In the genomic region with DNA sequence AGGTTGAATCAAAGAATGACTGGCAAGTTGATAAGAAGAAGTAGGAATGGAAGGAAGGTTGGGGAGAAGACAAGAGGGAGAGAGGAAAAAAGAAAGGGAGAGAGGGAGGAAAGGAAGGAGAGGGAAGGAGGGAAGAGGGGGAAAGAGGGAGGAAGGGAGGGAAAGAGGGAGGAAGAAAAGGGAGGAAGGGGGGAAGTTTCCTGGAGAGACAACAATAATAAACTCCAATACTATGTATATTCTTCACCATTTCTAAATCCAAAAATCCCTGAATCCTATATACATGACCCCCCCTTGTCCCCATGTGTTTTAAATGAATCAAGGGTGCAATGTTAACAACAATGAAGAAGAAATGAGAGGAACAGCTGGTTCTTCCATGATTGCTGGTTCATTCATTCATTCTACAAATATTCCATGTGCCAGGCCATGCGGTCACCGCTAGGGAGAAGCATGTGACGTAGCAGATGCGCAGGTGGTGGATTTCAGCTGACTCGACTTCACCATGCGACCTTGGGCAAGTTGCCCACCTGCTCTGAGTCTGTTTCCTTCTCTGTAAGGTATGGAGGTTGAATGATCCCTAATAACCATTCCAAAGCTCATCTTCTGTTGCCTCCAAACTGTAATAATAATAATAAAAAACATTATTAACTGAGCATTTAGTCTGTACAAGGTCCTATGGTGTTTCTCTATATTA, we compare ENCODE assay signal across 33 cellular contexts.
"Had no signal": no experiment of that assay in that cellular context is flagged by ENCODE, and none has a peak within 500 bp of the region (broad histone marks: within the 10 kb centered on the region; RNA-seq: fewer than 3 reads in every experiment).

No MANE protein-coding gene starts in this region.

- H3K36me3 ChIP-seq: adrenal gland, cardiac muscle cell had no signal

- FAIRE-seq: astrocyte, bronchial epithelial cell, TTC549 had no signal

- ATAC-seq: activated CD8-positive, alpha-beta T cell treated with anti-CD3 and anti-CD28 coated beads for 36 hours; activated naive CD4-positive, alpha-beta T cell treated with anti-CD3 and anti-CD28 coated beads, Interleukin-2, amount 50 U/mL, for 72 hours; activated T-cell treated with anti-CD3 and anti-CD28 coated beads, Interleukin-2, amount 50 U/mL, for 4 hours; activated T-cell treated with anti-CD3 and anti-CD28 coated beads, Interleukin-2, amount 50 U/mL, for 72 hours; activated T-helper 17 cell treated with anti-CD3 and anti-CD28 coated beads, Interleukin-2, amount 50 U/mL, for 72 hours had no signal

- H3K9me3 ChIP-seq: adrenal gland had no signal

- H3K27ac ChIP-seq: adrenal gland, cardiac muscle cell had no signal

- H3K4me3 ChIP-seq: adrenal gland, cardiac muscle cell had no signal

- DNase-seq: activated B cell treated with CpG ODN at 0.5 μM for 24 hours; activated CD4-positive, alpha-beta memory T cell treated with anti-CD3 and anti-CD28 coated beads for 36 hours; activated CD4-positive, alpha-beta T cell treated with anti-CD3 and anti-CD28 coated beads for 4 hours; activated CD4-positive, alpha-beta T cell treated with anti-CD3 and anti-CD28 coated beads, Interleukin-2, amount 10 ng/mL, durations not matched to agents 24 days and 14 days; activated CD4-positive, alpha-beta T cell treated with anti-CD3 and anti-CD28 coated beads, Interleukin-2, amount 50 U/mL, for 1 hour; activated CD4-positive, alpha-beta T cell treated with anti-CD3 and anti-CD28 coated beads, Interleukin-2, amount 50 U/mL, for 4 hours; activated CD4-positive, CD25-positive, alpha-beta regulatory T cell treated with anti-CD3 and anti-CD28 coated beads, Interleukin-2, amount 50 U/mL, for 72 hours; activated CD8-positive, alpha-beta memory T cell treated with anti-CD3 and anti-CD28 coated beads, Interleukin-2, amount 50 U/mL, for 4 hours; activated CD8-positive, alpha-beta T cell treated with anti-CD3 and anti-CD28 coated beads for 36 hours; activated effector memory CD4-positive, alpha-beta T cell treated with anti-CD3 and anti-CD28 coated beads, Interleukin-2, amount 50 U/mL, for 16 hours; activated gamma-delta T cell treated with Interleukin-2 at 50 U/mL for 16 hours; activated naive CD4-positive, alpha-beta T cell; activated naive CD4-positive, alpha-beta T cell treated with anti-CD3 and anti-CD28 coated beads for 36 hours; activated naive CD4-positive, alpha-beta T cell treated with anti-CD3 and anti-CD28 coated beads, Interleukin-2, amount 50 U/mL, for 16 hours; activated naive CD8-positive, alpha-beta T cell treated with anti-CD3 and anti-CD28 coated beads for 36 hours; activated T-cell treated with anti-CD3 and anti-CD28 coated beads for 4 hours; activated T-cell treated with anti-CD3 and anti-CD28 coated beads, Interleukin-2, amount 50 U/mL, for 1 hour; activated T-cell treated with anti-CD3 and anti-CD28 coated beads, Interleukin-2, amount 50 U/mL, for 4 hours; activated T-cell treated with anti-CD3 and anti-CD28 coated beads, Interleukin-2, amount 50 U/mL, for 72 hours; adrenal gland; amniotic stem cell; aorta; caudate nucleus; cerebellar nuclear complex; T-helper 1 cell; T-helper 2 cell; T-helper 9 cell had no signal
